ENCODE assay signal across 10 cellular contexts in the genomic region with DNA sequence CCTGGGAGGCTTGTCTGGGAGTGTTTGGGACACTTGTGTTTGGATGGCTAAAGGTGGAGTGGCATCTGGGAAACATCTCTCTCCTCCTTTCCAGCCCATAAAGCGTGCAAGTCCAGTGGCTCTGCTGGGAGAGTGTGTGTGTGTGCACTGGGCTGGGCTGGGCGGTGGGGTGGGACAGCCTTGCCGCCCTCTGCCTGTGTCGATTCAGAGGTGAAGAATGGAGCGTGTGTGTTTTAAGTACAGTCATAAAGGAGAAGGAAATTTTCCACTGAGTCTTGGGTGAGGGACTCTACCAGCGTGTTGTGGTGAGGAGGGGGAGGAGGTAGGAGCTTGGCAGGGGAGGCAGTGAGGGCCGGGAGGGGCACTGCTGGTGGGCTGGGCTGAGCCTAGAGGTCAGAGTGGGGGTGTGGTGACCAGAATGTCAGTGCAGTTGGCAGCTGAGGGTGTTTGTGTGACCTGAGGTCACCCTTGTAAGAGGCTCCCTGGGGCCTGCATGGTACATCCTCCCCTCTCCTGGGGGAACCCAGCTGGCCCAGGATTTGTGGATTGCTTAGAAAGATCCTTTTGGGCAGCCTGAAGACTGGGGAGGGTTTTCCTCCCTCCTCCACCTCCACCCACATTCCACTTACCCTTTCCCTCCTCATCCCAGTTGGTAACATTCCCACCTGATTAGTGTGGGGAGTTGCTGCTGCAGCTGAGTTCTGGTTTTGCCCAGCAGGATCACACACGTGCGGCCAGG. TPM values are rescaled to one million over a fixed set of nuclear protein-coding genes. Genes with fewer than 3 reads are reported as not detected.
DNase-seq lines count a peak whose midpoint lies in the region; ATAC-seq and TF ChIP-seq lines count a peak whose summit lies in the region.
"Had no signal": no experiment of that assay in that cellular context is flagged by ENCODE, and none has a peak within 500 bp of the region (broad histone marks: within the 10 kb centered on the region; RNA-seq: fewer than 3 reads in every experiment).

No MANE protein-coding gene starts in this region.

- H3K27ac Mint-ChIP-seq in stimulated activated naive CD8-positive, alpha-beta T cell treated with anti-CD3 and anti-CD28 coated beads, Interleukin-15, amount 100 ng/mL, for 72 hours: no peak overlapping the region
- H3K27ac Mint-ChIP-seq in CD4-positive, alpha-beta memory T cell: no peak overlapping the region
- no peak overlapping the region for H3K27ac Mint-ChIP-seq in activated naive CD4-positive, alpha-beta T cell treated with anti-CD3 and anti-CD28 coated beads for 36 hours

- H3K4me3 ChIP-seq in esophagus squamous epithelium (peak overlapping the region; percentile 46 to 80 (median 74)), mucosa of stomach (ENCODE audit: low read length) (no peak overlapping the region), aorta (ENCODE audit: low read length in 2 of 2) (peak overlapping the region; percentile 38 to 68)
- H3K4me3 ChIP-seq in CD4-positive, alpha-beta memory T cell (ENCODE audit: low read length in 2 of 2): no peak overlapping the region

- TF ChIP-seq POLR2A in esophagus squamous epithelium (IDR thresholded peaks at IDR 0.05): no peak

- no peak for TF ChIP-seq CTCF in esophagus squamous epithelium (IDR thresholded peaks at IDR 0.05)

- POLR2A ChIA-PET in CD4-positive, alpha-beta memory T cell (lab: Charles Lee; ENCODE audit: partially characterized antibody): no interaction called here

- peaks cover 5 to 72% (median 11%) of the 10 kb centered on the region in 3 donors for H3K4me1 ChIP-seq in esophagus squamous epithelium
- H3K4me1 ChIP-seq in mucosa of stomach (ENCODE audit: control insufficient read depth, insufficient read depth, low read length): peaks cover 6% of the 10 kb centered on the region
- peaks cover 0 to 8% of the 10 kb centered on the region in 2 donors for H3K4me1 ChIP-seq in aorta (ENCODE audit: control insufficient read depth in 1 of 2, insufficient read depth in 2 of 2, low read length in 2 of 2)
- no peaks in the 10 kb centered on the region for H3K4me1 ChIP-seq in CD4-positive, alpha-beta memory T cell (ENCODE audit: insufficient read depth, low read length)

- H3K36me3 ChIP-seq in esophagus squamous epithelium: no peaks in the 10 kb centered on the region
- no peaks in the 10 kb centered on the region for H3K36me3 ChIP-seq in mucosa of stomach (ENCODE audit: control insufficient read depth, insufficient read depth, low read length)
- H3K36me3 ChIP-seq in aorta (ENCODE audit: control insufficient read depth in 1 of 2, insufficient read depth in 2 of 2, low read length in 1 of 2): no peaks in the 10 kb centered on the region
- H3K36me3 ChIP-seq in CD4-positive, alpha-beta memory T cell (ENCODE audit: insufficient read depth, low read length): no peaks in the 10 kb centered on the region

- H3K27me3 Mint-ChIP-seq in stimulated activated naive CD8-positive, alpha-beta T cell treated with anti-CD3 and anti-CD28 coated beads, Interleukin-15, amount 100 ng/mL, for 72 hours: peaks cover 78% of the 10 kb centered on the region
- peaks cover 43 to 49% of the 10 kb centered on the region in 2 donors for H3K27me3 Mint-ChIP-seq in CD4-positive, alpha-beta memory T cell
- peaks cover 51% of the 10 kb centered on the region for H3K27me3 Mint-ChIP-seq in activated naive CD4-positive, alpha-beta T cell treated with anti-CD3 and anti-CD28 coated beads for 36 hours (ENCODE audit: low read depth)

- no peaks in the 10 kb centered on the region for H3K9me3 Mint-ChIP-seq in stimulated activated naive CD8-positive, alpha-beta T cell treated with anti-CD3 and anti-CD28 coated beads, Interleukin-15, amount 100 ng/mL, for 72 hours
- H3K9me3 Mint-ChIP-seq in CD4-positive, alpha-beta memory T cell: no peaks in the 10 kb centered on the region
- no peaks in the 10 kb centered on the region for H3K9me3 Mint-ChIP-seq in activated naive CD4-positive, alpha-beta T cell treated with anti-CD3 and anti-CD28 coated beads for 36 hours

- intact Hi-C loops in esophagus squamous epithelium (cut with DNase I) (loop anchor here (10.0 kb wide), 1 partner anchor 182 kb away; no protein-coding TSS in a partner anchor), aorta (cut with DNase I) (loop anchor here in 1 of 2 donors (5.0 kb wide), 2 partner anchors 49 to 184 kb away; no protein-coding TSS in a partner anchor)
- intact Hi-C loops in CD4-positive, alpha-beta memory T cell (cut with micrococcal nuclease): no loop called here
- intact Hi-C loops in activated naive CD4-positive, alpha-beta T cell treated with anti-CD3 and anti-CD28 coated beads for 36 hours (cut with micrococcal nuclease): no loop called here

- peak overlapping the region; percentile 74 to 94 (median 86) for H3K27ac ChIP-seq in esophagus squamous epithelium
- H3K27ac ChIP-seq in aorta (ENCODE audit: low read depth in 1 of 2, low read length in 2 of 2): peak overlapping the region; percentile 49 to 58
- no peak overlapping the region for H3K27ac ChIP-seq in CD4-positive, alpha-beta memory T cell (ENCODE audit: low read depth, low read length)

- ATAC-seq in stimulated activated naive CD8-positive, alpha-beta T cell treated with anti-CD3 and anti-CD28 coated beads, Interleukin-15, Interleukin-2, amounts not matched to agents 100 U/mL and 50 U/mL, for 24 hours: peak; percentile 25
- ATAC-seq in stimulated activated naive CD8-positive, alpha-beta T cell treated with anti-CD3 and anti-CD28 coated beads, Interleukin-15, amount 100 ng/mL, for 72 hours: no peak
- ATAC-seq in aorta (ENCODE audit: low FRiP score): peak; percentile 42

- H3K9me3 ChIP-seq in esophagus squamous epithelium: no peaks in the 10 kb centered on the region
- H3K9me3 ChIP-seq in mucosa of stomach (ENCODE audit: control insufficient read depth, low read length): no peaks in the 10 kb centered on the region
- no peaks in the 10 kb centered on the region for H3K9me3 ChIP-seq in aorta (ENCODE audit: control insufficient read depth, low read length)
- H3K9me3 ChIP-seq in CD4-positive, alpha-beta memory T cell (ENCODE audit: control insufficient read depth in 1 of 2, low read length in 2 of 2): no peaks in the 10 kb centered on the region

- H3K4me3 Mint-ChIP-seq in stimulated activated naive CD8-positive, alpha-beta T cell treated with anti-CD3 and anti-CD28 coated beads, Interleukin-15, amount 100 ng/mL, for 72 hours: no peak overlapping the region
- H3K4me3 Mint-ChIP-seq in CD4-positive, alpha-beta memory T cell: no peak overlapping the region
- no peak overlapping the region for H3K4me3 Mint-ChIP-seq in activated naive CD4-positive, alpha-beta T cell treated with anti-CD3 and anti-CD28 coated beads for 36 hours

- H3K27me3 ChIP-seq in esophagus squamous epithelium: peaks cover 0 to 49% (median 2%) of the 10 kb centered on the region in 4 donors
- H3K27me3 ChIP-seq in mucosa of stomach (ENCODE audit: control insufficient read depth, insufficient read depth, low read length): peaks cover 29% of the 10 kb centered on the region
- H3K27me3 ChIP-seq in aorta (ENCODE audit: control insufficient read depth in 1 of 2, insufficient read depth in 2 of 2, low read length in 1 of 2): no peaks in the 10 kb centered on the region
- H3K27me3 ChIP-seq in CD4-positive, alpha-beta memory T cell (ENCODE audit: insufficient read depth, low read length): peaks cover 13% of the 10 kb centered on the region

- DNase-seq in stimulated activated naive CD8-positive, alpha-beta T cell treated with anti-CD3 and anti-CD28 coated beads, Interleukin-15, Interleukin-2, amounts not matched to agents 100 U/mL and 50 U/mL, for 24 hours: no peak
- no peak for DNase-seq in stimulated activated naive CD8-positive, alpha-beta T cell treated with anti-CD3 and anti-CD28 coated beads, Interleukin-15, amount 100 ng/mL, for 72 hours
- DNase-seq in esophagus squamous epithelium (lab: John Stamatoyannopoulos, UW) (no peak), aorta (peak in 1 of 2 donors; percentile 82), hippocampal formation (lab: John Stamatoyannopoulos, UW) (no peak)
- no peak for DNase-seq in CD4-positive, alpha-beta memory T cell
- no peak for DNase-seq in activated naive CD4-positive, alpha-beta T cell treated with anti-CD3 and anti-CD28 coated beads for 36 hours
- DNase-seq: dermis blood vessel endothelial cell, SW 1271 had no signal

- H3K36me3 Mint-ChIP-seq in CD4-positive, alpha-beta memory T cell: no peaks in the 10 kb centered on the region
- H3K36me3 Mint-ChIP-seq in activated naive CD4-positive, alpha-beta T cell treated with anti-CD3 and anti-CD28 coated beads for 36 hours (ENCODE audit: low read depth): no peaks in the 10 kb centered on the region

- CTCF ChIA-PET in CD4-positive, alpha-beta memory T cell (lab: Charles Lee; ENCODE audit: partially characterized antibody): no interaction called here
- CTCF ChIA-PET in activated naive CD4-positive, alpha-beta T cell treated with anti-CD3 and anti-CD28 coated beads for 36 hours (lab: Charles Lee): interaction anchor here (0.6 kb wide), 1 partner anchor 193 kb away, joined by 3 read pairs; no protein-coding TSS in a partner anchor

- H3K4me1 Mint-ChIP-seq in stimulated activated naive CD8-positive, alpha-beta T cell treated with anti-CD3 and anti-CD28 coated beads, Interleukin-15, amount 100 ng/mL, for 72 hours: peaks cover 11% of the 10 kb centered on the region
- peaks cover 0 to 5% (median under 1%) of the 10 kb centered on the region in 4 donors for H3K4me1 Mint-ChIP-seq in CD4-positive, alpha-beta memory T cell
- H3K4me1 Mint-ChIP-seq in activated naive CD4-positive, alpha-beta T cell treated with anti-CD3 and anti-CD28 coated beads for 36 hours (ENCODE audit: low read depth): peaks cover 2% of the 10 kb centered on the region

- 20 to 50% methylated on average over 4 to 7 of the region's 9 CpGs for WGBS in esophagus squamous epithelium, 2 donors
- 13 to 18% methylated on average over 9 of the region's 9 CpGs for WGBS in aorta, 2 donors

- peak overlapping the region; percentile 34 for H3K9ac ChIP-seq in mucosa of stomach (ENCODE audit: low read length)

RNA-seq across cellular contexts. Expression of gene TIMP3, which starts 1.7 kb away (rescaled TPM):
- total RNA-seq in esophagus squamous epithelium (100 to 1,000 TPM in 1 of 4 donors, 10 to 100 TPM in 3; 15.3 to 306 (median 54.2) TPM), aorta (100 to 1,000 TPM; 298 to 410 TPM)
- polyA plus RNA-seq in aorta: 10 to 100 TPM; 34.4 to 59.4 TPM
- 1 to 10 TPM; 1.7 to 2.3 TPM for total RNA-seq in CD4-positive, alpha-beta memory T cell
- polyA plus RNA-seq in CD4-positive, alpha-beta memory T cell: not detected
- not detected for total RNA-seq in activated naive CD4-positive, alpha-beta T cell treated with anti-CD3 and anti-CD28 coated beads for 36 hours

Comparison
In these comparisons a context has a peak if more than half of its experiments do, and no peak if none do; other contexts are left out.
1. H3K4me3 ChIP-seq: peak in esophagus squamous epithelium (4 of 4) and aorta (2 of 2); none in mucosa of stomach (single experiment) and CD4-positive, alpha-beta memory T cell (0 of 2).
2. RNA of gene TIMP3, which starts 1.7 kb away (total RNA-seq): 298 to 410 TPM in aorta and 15.3 to 306 TPM in esophagus squamous epithelium; 1.7 to 2.3 TPM in CD4-positive, alpha-beta memory T cell and not detected in activated naive CD4-positive, alpha-beta T cell treated with anti-CD3 and anti-CD28 coated beads for 36 hours; every median in the first group is over 4 times any median in the second.